In genomic region chr20:4483961-4484360, GRCh38 we compare ENCODE assay signal across 36 cellular contexts.
"Had no signal": no experiment of that assay in that cellular context is flagged by ENCODE, and none has a peak within 500 bp of the region (broad histone marks: within the 10 kb centered on the region; RNA-seq: fewer than 3 reads in every experiment).

No MANE protein-coding gene starts in this region.

- H3K27me3 ChIP-seq: MG63, SJCRH30 had no signal

- H3K4me1 ChIP-seq: SJCRH30 had no signal

- H3K4me3 ChIP-seq: MG63, PC-9, SJCRH30 had no signal

- FAIRE-seq: bronchial epithelial cell, RCC 7860 had no signal

- DNase-seq: activated B cell treated with CpG ODN at 0.5 μM for 24 hours; activated CD4-positive, alpha-beta memory T cell treated with anti-CD3 and anti-CD28 coated beads for 36 hours; activated CD4-positive, alpha-beta T cell treated with anti-CD3 and anti-CD28 coated beads for 4 hours; activated CD4-positive, alpha-beta T cell treated with anti-CD3 and anti-CD28 coated beads, Interleukin-2, amount 50 U/mL, for 1 hour; activated CD4-positive, CD25-positive, alpha-beta regulatory T cell treated with anti-CD3 and anti-CD28 coated beads, Interleukin-2, amount 50 U/mL, for 72 hours; activated CD8-positive, alpha-beta memory T cell treated with anti-CD3 and anti-CD28 coated beads, Interleukin-2, amount 10 ng/mL, durations not matched to agents 7 days and 5 days; activated CD8-positive, alpha-beta memory T cell treated with anti-CD3 and anti-CD28 coated beads, Interleukin-2, amount 50 U/mL, for 48 hours; activated effector memory CD4-positive, alpha-beta T cell treated with Interleukin-2 at 50 U/mL for 16 hours; activated naive CD4-positive, alpha-beta T cell treated with anti-CD3 and anti-CD28 coated beads, Interleukin-2, amount 10 ng/mL, durations not matched to agents 7 days and 5 days; activated naive CD8-positive, alpha-beta T cell treated with anti-CD3 and anti-CD28 coated beads, Interleukin-2, amount 50 U/mL, for 24 hours; activated T-cell treated with anti-CD3 and anti-CD28 coated beads, Interleukin-2, amount 50 U/mL, for 48 hours; anterior cingulate cortex; caudate nucleus; cerebellar nuclear complex; Kasumi-1; KG1; MG63; NCI-H1048; NCI-H146; NCI-H2029 treated with DMSO at 0.1 percent for 48 hours; NCI-H2107; NCI-H2171; NCI-H510A; NCI-H526 treated with DMSO at 0.1 percent for 48 hours; NCI-H774; PC-9; Right ventricle myocardium superior; SW 1271; T-helper 1 cell; T-helper 2 cell; T-helper 9 cell had no signal

- H3K27ac ChIP-seq: PC-9, RWPE1, SJCRH30, VCaP had no signal

- H2AFZ ChIP-seq: PC-9 had no signal

- ATAC-seq: activated CD8-positive, alpha-beta memory T cell treated with anti-CD3 and anti-CD28 coated beads, Interleukin-2, amount 10 ng/mL, durations not matched to agents 7 days and 5 days; activated naive CD8-positive, alpha-beta T cell treated with anti-CD3 and anti-CD28 coated beads, Interleukin-2, amount 50 U/mL, for 24 hours had no signal

- H3K36me3 ChIP-seq: MG63, SJCRH30 had no signal

- H3K4me2 ChIP-seq: PC-9 had no signal

- H3K9me3 ChIP-seq: MG63, SJCRH30 had no signal
